Comparison of ENCODE assay signal across 16 cellular contexts in the genomic region with DNA sequence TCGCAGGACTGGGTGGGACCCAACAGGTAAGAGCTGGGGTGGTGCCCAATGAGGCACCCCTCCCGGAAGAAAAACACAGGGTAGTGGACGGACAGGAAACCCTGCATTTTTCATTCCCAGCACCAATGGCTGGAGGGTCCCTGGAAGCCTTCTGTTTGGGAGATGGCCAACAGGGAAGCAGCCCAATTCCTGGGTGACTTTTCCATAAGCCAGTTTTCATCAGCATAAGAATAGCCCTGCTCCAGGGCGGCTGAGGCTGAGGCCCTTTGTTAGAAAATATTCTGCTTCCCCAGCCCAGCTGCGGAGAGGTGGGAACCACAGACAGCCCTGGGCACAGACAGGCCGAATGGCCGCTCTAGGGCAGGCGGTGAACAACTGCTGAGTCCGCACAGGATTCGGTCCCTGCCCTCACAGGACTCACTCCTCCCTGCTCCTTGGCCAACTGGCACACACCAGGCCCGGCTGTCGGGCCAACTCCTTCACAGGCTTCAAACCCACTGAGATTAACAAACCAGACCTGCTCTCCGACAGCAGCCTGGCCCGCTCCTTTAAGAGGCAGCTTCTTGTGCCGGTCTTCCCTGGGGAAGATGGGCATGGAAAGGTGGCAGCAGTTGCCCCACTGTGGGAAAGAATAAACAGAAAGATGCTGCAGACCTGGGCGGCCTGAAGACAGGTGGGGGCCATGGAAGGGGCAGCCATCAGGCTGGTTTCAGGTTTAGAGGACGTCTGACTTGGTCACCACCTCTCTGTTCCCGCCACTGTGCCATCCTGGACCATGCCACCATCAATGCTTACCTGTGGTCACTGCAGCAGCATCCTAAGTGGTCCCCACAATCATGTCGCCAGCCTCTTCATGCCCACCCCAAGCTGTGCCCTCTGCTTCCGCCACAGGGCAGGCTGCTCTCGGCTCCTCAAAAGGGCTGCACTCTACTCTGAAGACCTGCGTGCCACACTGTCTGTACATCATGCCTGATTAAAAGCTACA. TPM values are rescaled to one million over a fixed set of nuclear protein-coding genes. Genes with fewer than 3 reads are reported as not detected.
DNase-seq lines count a peak whose midpoint lies in the region; ATAC-seq, FAIRE-seq and TF ChIP-seq lines count a peak whose summit lies in the region.
"Had no signal": no experiment of that assay in that cellular context is flagged by ENCODE, and none has a peak within 500 bp of the region (broad histone marks: within the 10 kb centered on the region; RNA-seq: fewer than 3 reads in every experiment).

No MANE protein-coding gene starts in this region.

- H3K9ac ChIP-seq in kidney (ENCODE audit: low read length in 2 of 2) (peak overlapping the region in 1 of 2 donors; percentile 85), Karpas-422 (ENCODE audit: low read length) (no peak overlapping the region)

- H3K4me1 ChIP-seq in kidney (ENCODE audit: control insufficient read depth in 1 of 2, insufficient read depth in 1 of 2, low read depth in 1 of 2, low read length in 2 of 2) = peaks cover 64 to 72% of the 10 kb centered on the region in 2 donors
- H3K4me1 ChIP-seq in small intestine (ENCODE audit: control insufficient read depth in 2 of 2, insufficient read depth in 1 of 2, low read depth in 1 of 2, low read length in 1 of 2) = peaks cover 4 to 7% of the 10 kb centered on the region in 2 donors
- H3K4me1 ChIP-seq in Karpas-422 (ENCODE audit: low read length) = no peaks in the 10 kb centered on the region

- H4K20me1 ChIP-seq in Karpas-422 (ENCODE audit: insufficient read depth, low read depth, low read length) = no peaks in the 10 kb centered on the region

- CTCF ChIA-PET in HEK293T (lab: Yijun Ruan, JAX) = interaction anchor here (10.4 kb wide), 1 partner anchor 10 kb away, joined by 69 read pairs; a partner anchor contains a TSS

- H3K79me2 ChIP-seq in Karpas-422 (ENCODE audit: low read length) = no peaks in the 10 kb centered on the region

- H3K27me3 ChIP-seq in small intestine (ENCODE audit: control insufficient read depth in 2 of 2, insufficient read depth in 2 of 2, low read length in 2 of 2) (no peaks in the 10 kb centered on the region), Karpas-422 (ENCODE audit: low read length) (no peaks in the 10 kb centered on the region)
- H3K27me3 ChIP-seq: heart left ventricle had no signal

- ATAC-seq in GM19467 (IDR thresholded peaks at IDR 0.05; ENCODE audit: unreplicated experiment) = no peak
- ATAC-seq: activated T-helper 17 cell treated with anti-CD3 and anti-CD28 coated beads, Interleukin-2, amount 50 U/mL, for 72 hours; stimulated activated memory B cell treated with anti-CD40 and anti-IgM and Interleukin-4, amounts not matched to agents 10 μg/mL and 1 μg/mL and 100 μg/mL, for 72 hours had no signal

- no peaks in the 10 kb centered on the region for H3K36me3 ChIP-seq in kidney (ENCODE audit: control insufficient read depth in 1 of 2, insufficient read depth in 2 of 2, low read length in 2 of 2)
- peaks cover 0 to 3% of the 10 kb centered on the region in 2 donors for H3K36me3 ChIP-seq in small intestine (ENCODE audit: control insufficient read depth in 2 of 2, insufficient read depth in 2 of 2, low read length in 2 of 2)
- H3K36me3 ChIP-seq in Karpas-422 (ENCODE audit: insufficient read depth, low read length) = no peaks in the 10 kb centered on the region

- H3K9me3 ChIP-seq in kidney (ENCODE audit: control insufficient read depth in 1 of 2, low read length in 2 of 2) = no peaks in the 10 kb centered on the region
- H3K9me3 ChIP-seq in small intestine (ENCODE audit: control insufficient read depth, low read depth) = no peaks in the 10 kb centered on the region
- H3K9me3 ChIP-seq in Karpas-422 (ENCODE audit: low read length) = no peaks in the 10 kb centered on the region
- H3K9me3 ChIP-seq: heart left ventricle had no signal

- POLR2A ChIA-PET in HEK293T (lab: Yijun Ruan, JAX) = no interaction called here

- H3K9me2 ChIP-seq in Karpas-422 (replicated peaks; ENCODE audit: insufficient read depth, low read length) = no peaks in the 10 kb centered on the region

- DNase-seq in HTR-8/SVneo (ENCODE audit: insufficient read length, low spot score) (no peak), cerebellum (ENCODE audit: low spot score) (peak; percentile 63), kidney (peak; percentile 47), small intestine (no peak), 8988T (no peak), Karpas-422 (no peak), HEK293T (ENCODE audit: extremely low spot score) (no peak)
- DNase-seq: DMS79; RPMI8226; stimulated activated CD4-positive, alpha-beta T cell treated with anti-CD3 and anti-CD28 coated beads, Interleukin-2, amount 100 ng/mL, for 48 hours; T-helper 2 cell had no signal

- H3K27ac ChIP-seq in kidney (ENCODE audit: low read depth in 2 of 2, low read length in 2 of 2) (peak overlapping the region; percentile 82 to 96), small intestine (ENCODE audit: low read depth in 1 of 2, low read length in 1 of 2) (peak overlapping the region; percentile 52 to 72), Karpas-422 (ENCODE audit: low read length) (no peak overlapping the region)

- H3K4me2 ChIP-seq in Karpas-422 (ENCODE audit: low read depth, low read length, poor library complexity, severe bottlenecking) = no peak overlapping the region

- no peak overlapping the region for H2AFZ ChIP-seq in Karpas-422 (ENCODE audit: low read length)

- FAIRE-seq in HTR-8/SVneo (lab: Jason Lieb, UNC) = peak; percentile 66
- no peak for FAIRE-seq in kidney (lab: Jason Lieb, UNC)
- no peak for FAIRE-seq in small intestine (lab: Jason Lieb, UNC)

- no peak for TF ChIP-seq CTCF in kidney (IDR thresholded peaks at IDR 0.05; ENCODE audit: borderline replicate concordance, extremely low read depth, insufficient read depth)

- H3K4me3 ChIP-seq in kidney (ENCODE audit: low read length in 2 of 2) (no peak overlapping the region), small intestine (ENCODE audit: low read depth in 1 of 2, low read length in 2 of 2) (no peak overlapping the region), Karpas-422 (ENCODE audit: low read length) (no peak overlapping the region)
- H3K4me3 ChIP-seq: heart left ventricle had no signal

- intact Hi-C loops in kidney (cut with DNase I) = no loop called here

- WGBS in small intestine, 3 donors = 85 to 90% (median 86%) methylated on average over 22 of the region's 22 CpGs

TF ChIP-seq in HEK293T, 16 proteins besides CTCF, POLR2A, EP300 and RAD21:
- TF ChIP-seq ELF4 (IDR thresholded peaks at IDR 0.05) (no peak), ZNF384 (IDR thresholded peaks at IDR 0.05) (no peak), TARDBP (IDR thresholded peaks at IDR 0.05) (no peak), HDGF (IDR thresholded peaks at IDR 0.05; ENCODE audit: borderline replicate concordance) (no peak), FOXA1 (IDR thresholded peaks at IDR 0.05) (no peak), SP1 (IDR thresholded peaks at IDR 0.05) (no peak), FOXM1 (IDR thresholded peaks at IDR 0.05; ENCODE audit: borderline replicate concordance) (no peak), ARNT (IDR thresholded peaks at IDR 0.05) (no peak), FOXK2 (IDR thresholded peaks at IDR 0.05) (no peak), SUZ12 (IDR thresholded peaks at IDR 0.05) (no peak), CTBP1 (IDR thresholded peaks at IDR 0.05; ENCODE audit: borderline replicate concordance) (no peak), L3MBTL2 (conservative IDR thresholded peaks at IDR 0.05) (no peak)
- TF ChIP-seq, protein P1, sequence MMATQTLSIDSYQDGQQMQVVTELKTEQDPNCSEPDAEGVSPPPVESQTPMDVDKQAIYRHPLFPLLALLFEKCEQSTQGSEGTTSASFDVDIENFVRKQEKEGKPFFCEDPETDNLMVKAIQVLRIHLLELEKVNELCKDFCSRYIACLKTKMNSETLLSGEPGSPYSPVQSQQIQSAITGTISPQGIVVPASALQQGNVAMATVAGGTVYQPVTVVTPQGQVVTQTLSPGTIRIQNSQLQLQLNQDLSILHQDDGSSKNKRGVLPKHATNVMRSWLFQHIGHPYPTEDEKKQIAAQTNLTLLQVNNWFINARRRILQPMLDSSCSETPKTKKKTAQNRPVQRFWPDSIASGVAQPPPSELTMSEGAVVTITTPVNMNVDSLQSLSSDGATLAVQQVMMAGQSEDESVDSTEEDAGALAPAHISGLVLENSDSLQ (IDR thresholded peaks at IDR 0.05) = no peak

RNA-seq across cellular contexts. Expression of a gene that starts 10.1 kb away (rescaled TPM):
- 0.27 TPM for total RNA-seq in cerebellum
- total RNA-seq in kidney = 8.0 TPM
- 63.0 TPM for polyA plus RNA-seq in kidney (ENCODE audit: insufficient read depth, low read depth, low replicate concordance)
- 100 to 1,000 TPM in 1 of 3 donors, 10 to 100 TPM in 2; 11.1 to 114 (median 94.6) TPM for polyA plus RNA-seq in small intestine
- not detected in 2 replicates for total RNA-seq in Karpas-422 (2014; rRNA removed; shearing (Covaris generic); ENCODE audit: low replicate concordance)
- polyA plus RNA-seq: BJ had no signal

RNA-seq across cellular contexts. Expression of a gene that starts 23.6 kb away (rescaled TPM):
- total RNA-seq in cerebellum (14.1 TPM), kidney (51.6 TPM)
- polyA plus RNA-seq in kidney (ENCODE audit: insufficient read depth, low read depth, low replicate concordance) (40.0 TPM), small intestine (10 to 100 TPM; 14.6 to 20.2 (median 15.7) TPM)
- 29.4 and 68.7 TPM in 2 replicates for total RNA-seq in Karpas-422 (2014; rRNA removed; shearing (Covaris generic); ENCODE audit: low replicate concordance)

RNA-seq across cellular contexts. Expression of a gene that starts 23.8 kb away (rescaled TPM):
- total RNA-seq in cerebellum = 39.2 TPM
- 95.1 TPM for total RNA-seq in kidney
- polyA plus RNA-seq in kidney (ENCODE audit: insufficient read depth, low read depth, low replicate concordance) = 62.9 TPM
- polyA plus RNA-seq in small intestine = 10 to 100 TPM; 52.6 to 92.7 (median 83.2) TPM
- 26.5 and 49.2 TPM in 2 replicates for total RNA-seq in Karpas-422 (2014; rRNA removed; shearing (Covaris generic); ENCODE audit: low replicate concordance)

RNA-seq across cellular contexts. Expression of a gene that starts 55.7 kb away (rescaled TPM):
- total RNA-seq in cerebellum (28.0 TPM), kidney (286 TPM)
- polyA plus RNA-seq in kidney (ENCODE audit: insufficient read depth, low read depth, low replicate concordance) (139 TPM), small intestine (1,000 to 10,000 TPM in 2 of 3 donors, 100 to 1,000 TPM in 1; 279 to 3,618 (median 2,326) TPM)
- 3.8 and 8.0 TPM in 2 replicates for total RNA-seq in Karpas-422 (2014; rRNA removed; shearing (Covaris generic); ENCODE audit: low replicate concordance)

Comparison
In these comparisons a context has a peak if more than half of its experiments do, and no peak if none do; other contexts are left out.
1. DNase-seq: peak in cerebellum (single experiment) and kidney (single experiment); none in HTR-8/SVneo (single experiment), small intestine (single experiment), 8988T (single experiment), Karpas-422 (single experiment) and HEK293T (single experiment).